ENCODE assay signal across 21 cellular contexts in genomic region chr6:679282-679681, GRCh38.
"Had no signal": no experiment of that assay in that cellular context is flagged by ENCODE, and none has a peak within 500 bp of the region (broad histone marks: within the 10 kb centered on the region; RNA-seq: fewer than 3 reads in every experiment).

No MANE protein-coding gene starts in this region.

- H3K27ac ChIP-seq: spleen, upper lobe of right lung had no signal

- H3K27me3 Mint-ChIP-seq: activated naive CD4-positive, alpha-beta T cell treated with anti-CD3 and anti-CD28 coated beads, Interleukin-2, amount 10 ng/mL, durations not matched to agents 7 days and 5 days; activated naive CD8-positive, alpha-beta T cell treated with anti-CD3 and anti-CD28 coated beads, Interleukin-2, amount 50 U/mL, for 24 hours; T-cell had no signal

- H3K27me3 ChIP-seq: sigmoid colon, spleen, upper lobe of right lung had no signal

- H3K9me3 ChIP-seq: sigmoid colon, spleen, upper lobe of right lung had no signal

- H3K4me3 Mint-ChIP-seq: activated naive CD4-positive, alpha-beta T cell treated with anti-CD3 and anti-CD28 coated beads, Interleukin-2, amount 10 ng/mL, durations not matched to agents 7 days and 5 days; activated naive CD8-positive, alpha-beta T cell treated with anti-CD3 and anti-CD28 coated beads, Interleukin-2, amount 50 U/mL, for 24 hours; mesothelial cell of epicardium; nephron; T-cell had no signal

- DNase-seq: activated CD4-positive, alpha-beta T cell treated with anti-CD3 and anti-CD28 coated beads, Interleukin-2, amount 50 U/mL, for 1 hour; activated CD4-positive, CD25-positive, alpha-beta regulatory T cell; activated CD8-positive, alpha-beta memory T cell treated with anti-CD3 and anti-CD28 coated beads for 24 hours; activated CD8-positive, alpha-beta memory T cell treated with anti-CD3 and anti-CD28 coated beads, Interleukin-2, amount 50 U/mL, for 48 hours; activated effector memory CD4-positive, alpha-beta T cell treated with Interleukin-2 at 50 U/mL for 16 hours; activated naive CD4-positive, alpha-beta T cell treated with anti-CD3 and anti-CD28 coated beads, Interleukin-2, amount 10 ng/mL, durations not matched to agents 7 days and 5 days; activated naive CD8-positive, alpha-beta T cell treated with anti-CD3 and anti-CD28 coated beads, Interleukin-2, amount 50 U/mL, for 24 hours; activated T-cell treated with anti-CD3 and anti-CD28 coated beads, Interleukin-2, amount 50 U/mL, for 48 hours; anterior cingulate cortex; effector CD4-positive, alpha-beta T cell; foreskin fibroblast; islet precursor cell; sigmoid colon; spleen; stimulated activated naive CD4-positive, alpha-beta T cell; T-cell; upper lobe of right lung had no signal

- H3K36me3 Mint-ChIP-seq: mesothelial cell of epicardium had no signal

- H3K36me3 ChIP-seq: sigmoid colon, spleen, upper lobe of right lung had no signal

- H3K27ac Mint-ChIP-seq: activated naive CD4-positive, alpha-beta T cell treated with anti-CD3 and anti-CD28 coated beads, Interleukin-2, amount 10 ng/mL, durations not matched to agents 7 days and 5 days; activated naive CD8-positive, alpha-beta T cell treated with anti-CD3 and anti-CD28 coated beads, Interleukin-2, amount 50 U/mL, for 24 hours; mesothelial cell of epicardium; T-cell had no signal

- ATAC-seq: activated naive CD8-positive, alpha-beta T cell treated with anti-CD3 and anti-CD28 coated beads, Interleukin-2, amount 50 U/mL, for 24 hours; esophagus mucosa; T-cell; upper lobe of right lung had no signal

- H3K4me3 ChIP-seq: lung, sigmoid colon, spleen, upper lobe of right lung had no signal

- H3K9me3 Mint-ChIP-seq: activated naive CD4-positive, alpha-beta T cell treated with anti-CD3 and anti-CD28 coated beads, Interleukin-2, amount 10 ng/mL, durations not matched to agents 7 days and 5 days; activated naive CD8-positive, alpha-beta T cell treated with anti-CD3 and anti-CD28 coated beads, Interleukin-2, amount 50 U/mL, for 24 hours; mesothelial cell of epicardium; T-cell had no signal
